ENCODE assay signal across 14 cellular contexts in genomic region chr6:46626976-46627375, GRCh38. TPM values are rescaled to one million over a fixed set of nuclear protein-coding genes. Genes with fewer than 3 reads are reported as not detected.
DNase-seq lines count a peak whose midpoint lies in the region; ATAC-seq and TF ChIP-seq lines count a peak whose summit lies in the region.
"Had no signal": no experiment of that assay in that cellular context is flagged by ENCODE, and none has a peak within 500 bp of the region (broad histone marks: within the 10 kb centered on the region; RNA-seq: fewer than 3 reads in every experiment).

No MANE protein-coding gene starts in this region.

- H3K36me3 ChIP-seq in DOHH2 (ENCODE audit: control insufficient read depth, low read length) (peaks cover 53% of the 10 kb centered on the region), Karpas-422 (ENCODE audit: insufficient read depth, low read length) (peaks cover 9% of the 10 kb centered on the region; the same call in 1 of the 2 replicates), SU-DHL-6 (ENCODE audit: low read length) (peaks cover 58% of the 10 kb centered on the region), vagina (no peaks in the 10 kb centered on the region)

- H3F3A ChIP-seq in DOHH2 (ENCODE audit: control insufficient read depth, insufficient read depth) = peaks cover 15% of the 10 kb centered on the region
- peaks cover 49% of the 10 kb centered on the region for H3F3A ChIP-seq in SU-DHL-6 (ENCODE audit: insufficient read depth)

- ATAC-seq in Right ventricle myocardium superior (ENCODE audit: poor library complexity) = no peak
- no peak for ATAC-seq in GM21786 (IDR thresholded peaks at IDR 0.05; ENCODE audit: unreplicated experiment)

- H3K9me3 ChIP-seq in DOHH2 (ENCODE audit: control insufficient read depth, insufficient read depth, low read length) (no peaks in the 10 kb centered on the region), Karpas-422 (ENCODE audit: low read length) (no peaks in the 10 kb centered on the region), SU-DHL-6 (ENCODE audit: insufficient read depth, low read length) (no peaks in the 10 kb centered on the region), vagina (no peaks in the 10 kb centered on the region)
- H3K9me3 ChIP-seq: A549 had no signal

- H3K4me1 ChIP-seq in DOHH2 (ENCODE audit: control insufficient read depth, low read length) = peaks cover 52% of the 10 kb centered on the region
- peaks cover 60% of the 10 kb centered on the region for H3K4me1 ChIP-seq in Karpas-422 (ENCODE audit: low read length)
- no peaks in the 10 kb centered on the region for H3K4me1 ChIP-seq in vagina
- H3K4me1 ChIP-seq: A549 had no signal

- H3K27ac ChIP-seq in DOHH2 (ENCODE audit: low read depth, low read length) (peak overlapping the region; percentile 80), Karpas-422 (ENCODE audit: low read length) (peak overlapping the region; percentile 95), SU-DHL-6 (ENCODE audit: low read depth, low read length) (peak overlapping the region; percentile 96), vagina (peak overlapping the region; percentile 46)
- H3K27ac ChIP-seq: A549 had no signal

- TF ChIP-seq CTCF in DOHH2 (IDR thresholded peaks at IDR 0.05; ENCODE audit: low read depth, low read length, poor library complexity, severe bottlenecking) (no peak), SU-DHL-6 (IDR thresholded peaks at IDR 0.05; ENCODE audit: insufficient read depth, low read length, poor library complexity, severe bottlenecking) (no peak), vagina (IDR thresholded peaks at IDR 0.05) (no peak)

- H3K27me3 ChIP-seq in DOHH2 (ENCODE audit: control insufficient read depth, low read length) = no peaks in the 10 kb centered on the region
- H3K27me3 ChIP-seq in Karpas-422 (ENCODE audit: low read length) = no peaks in the 10 kb centered on the region
- no peaks in the 10 kb centered on the region for H3K27me3 ChIP-seq in SU-DHL-6 (ENCODE audit: low read length)
- no peaks in the 10 kb centered on the region for H3K27me3 ChIP-seq in vagina

- DNase-seq in Karpas-422 (peak; percentile 68), vagina (ENCODE audit: extremely low spot score in 2 of 2) (no peak), Right ventricle myocardium superior (no peak), SKM-1 (lab: John Stamatoyannopoulos, UW; ENCODE audit: unreplicated experiment) (no peak)
- DNase-seq: 8988T, COR-L47, H9 had no signal

- H3K79me2 ChIP-seq in DOHH2 (ENCODE audit: control insufficient read depth, low read length) (peaks cover 4% of the 10 kb centered on the region; the same call in 1 of the 2 replicates), Karpas-422 (ENCODE audit: low read length) (no peaks in the 10 kb centered on the region), SU-DHL-6 (ENCODE audit: insufficient read depth, low read length) (peaks cover 9% of the 10 kb centered on the region; the same call in 1 of the 2 replicates)

- intact Hi-C loops in vagina (cut with DNase I) = loop anchor here (5.0 to 10.0 kb wide), 3 partner anchors 132 to 402 kb away; partner anchors contain the start of gene RCAN2
- intact Hi-C loops in Right ventricle myocardium superior (cut with DNase I) = loop anchor here (5.0 to 10.0 kb wide), 2 partner anchors 210 to 402 kb away; no protein-coding TSS in a partner anchor

- no peaks in the 10 kb centered on the region for H3K9me2 ChIP-seq in DOHH2 (replicated peaks; ENCODE audit: control insufficient read depth, low read length)
- no peaks in the 10 kb centered on the region for H3K9me2 ChIP-seq in Karpas-422 (replicated peaks; ENCODE audit: insufficient read depth, low read length)
- no peaks in the 10 kb centered on the region for H3K9me2 ChIP-seq in SU-DHL-6 (replicated peaks; ENCODE audit: insufficient read depth, low read length)

- H3K9ac ChIP-seq in Karpas-422 (ENCODE audit: low read length) (peak overlapping the region; percentile 48), SU-DHL-6 (ENCODE audit: low read length) (peak overlapping the region; percentile 53)

- TF ChIP-seq POLR2A in vagina (IDR thresholded peaks at IDR 0.05) = no peak

- H3K4me2 ChIP-seq in DOHH2 (ENCODE audit: low read length) (peak overlapping the region; percentile 58), Karpas-422 (ENCODE audit: low read depth, low read length, poor library complexity, severe bottlenecking) (peak overlapping the region; percentile 77), SU-DHL-6 (ENCODE audit: low read depth, low read length, poor library complexity, severe bottlenecking) (peak overlapping the region; percentile 98)
- H3K4me2 ChIP-seq: A549, GM23338 had no signal

- H3K4me3 ChIP-seq in DOHH2 (ENCODE audit: low read length) (peak overlapping the region; percentile 62), Karpas-422 (ENCODE audit: low read length) (0 out of 2 replicates have a peak overlapping the region, but pooled peaks have one; percentile 32), SU-DHL-6 (ENCODE audit: insufficient read depth, low read length, poor library complexity, severe bottlenecking) (peak overlapping the region; percentile 44), vagina (no peak overlapping the region)
- H3K4me3 ChIP-seq: A549, GM23338 had no signal

- no peaks in the 10 kb centered on the region for H4K20me1 ChIP-seq in DOHH2 (ENCODE audit: control insufficient read depth, insufficient read depth, low read depth, low read length)
- no peaks in the 10 kb centered on the region for H4K20me1 ChIP-seq in Karpas-422 (ENCODE audit: insufficient read depth, low read depth, low read length)
- H4K20me1 ChIP-seq in SU-DHL-6 (ENCODE audit: low read depth, low read length) = no peaks in the 10 kb centered on the region

- H2AFZ ChIP-seq in Karpas-422 (ENCODE audit: low read length) (peak overlapping the region; percentile 15), SU-DHL-6 (ENCODE audit: low read depth, low read length, severe bottlenecking) (peak overlapping the region; percentile 62)
- H2AFZ ChIP-seq: GM23338 had no signal

RNA-seq across cellular contexts. Expression of gene CYP39A1, which starts 25.6 kb away (rescaled TPM):
- total RNA-seq in Karpas-422 (2014; rRNA removed; shearing (Covaris generic); ENCODE audit: low replicate concordance) = 8.2 and 15.4 TPM in 2 replicates
- total RNA-seq in vagina = 5.4 TPM
- total RNA-seq in Right ventricle myocardium superior = 4.7 TPM
- total RNA-seq: CD4-positive, alpha-beta memory T cell; HFFc6 had no signal

RNA-seq across cellular contexts. Expression of gene SLC25A27, which starts 25.8 kb away (rescaled TPM):
- 167 and 178 TPM in 2 replicates for total RNA-seq in Karpas-422 (2014; rRNA removed; shearing (Covaris generic); ENCODE audit: low replicate concordance)
- total RNA-seq in vagina (39.3 TPM), Right ventricle myocardium superior (11.7 TPM)

Comparison
In these comparisons a context has a peak if more than half of its experiments do, and no peak if none do; other contexts are left out.
1. H3K27ac ChIP-seq: peak in every context shown above with its lines; median percentile 96 in SU-DHL-6; 95 in Karpas-422; 80 in DOHH2; 46 in vagina.
2. H3K4me3 ChIP-seq: peak in DOHH2 (single experiment), Karpas-422 (single experiment) and SU-DHL-6 (single experiment); none in vagina (0 of 2).
3. Peak in every context shown above with its lines, with median percentiles within 50 percentile points of each other: H3K4me2 ChIP-seq.